In genomic region chr1:84698718-84699117, GRCh38 we compare ENCODE assay signal across 8 cellular contexts.
A peak's percentile ranks its signal among the peaks of the same experiment; 100 is the strongest.
DNase-seq lines count a peak whose midpoint lies in the region; ATAC-seq, FAIRE-seq and TF ChIP-seq lines count a peak whose summit lies in the region.

No MANE protein-coding gene starts in this region.

- H3K4me3 ChIP-seq in SK-N-MC (peak overlapping the region; percentile 68), skin epidermis (no peak overlapping the region)

- H3K27ac ChIP-seq in SK-N-MC (peak overlapping the region; percentile 99), skin epidermis (peak overlapping the region in 12 of 21 experiments; percentile 7 to 74 (median 42))

- H3K36me3 ChIP-seq in SK-N-MC (ENCODE audit: insufficient read depth, low read length) = no peaks in the 10 kb centered on the region

- H3K9ac ChIP-seq in SK-N-MC (ENCODE audit: insufficient read length) = peak overlapping the region; percentile 71

- no peak for TF ChIP-seq POLR2A in H54 (IDR thresholded peaks at IDR 0.05; ENCODE audit: low read depth, low read length)

- H3K9me3 ChIP-seq in SK-N-MC (ENCODE audit: low read depth, low read length) = no peaks in the 10 kb centered on the region

- peak; percentile 100 for FAIRE-seq in H54 (lab: Jason Lieb, UNC)

- peak; percentile 45 for DNase-seq in H54 (ENCODE audit: insufficient read length, low spot score)
- peak; percentile 55 for DNase-seq in SK-N-MC (ENCODE audit: low read depth, low spot score)
- peak; percentile 51 for DNase-seq in foreskin melanocyte
- DNase-seq in activated CD8-positive, alpha-beta memory T cell treated with anti-CD3 and anti-CD28 coated beads, Interleukin-2, amount 50 U/mL, for 4 hours = no peak
- no peak for DNase-seq in DMS114 treated with DMSO at 0.1 percent for 48 hours (lab: John Stamatoyannopoulos, UW; ENCODE audit: unreplicated experiment)

- no peak for ATAC-seq in GM21515 (IDR thresholded peaks at IDR 0.05; ENCODE audit: unreplicated experiment)
- no peak for ATAC-seq in GM21390 (IDR thresholded peaks at IDR 0.05; ENCODE audit: unreplicated experiment)

Comparison
In these comparisons a context has a peak if more than half of its experiments do, and no peak if none do; other contexts are left out.
1. DNase-seq: peak in H54 (single experiment), SK-N-MC (single experiment) and foreskin melanocyte (single experiment); none in activated CD8-positive, alpha-beta memory T cell treated with anti-CD3 and anti-CD28 coated beads, Interleukin-2, amount 50 U/mL, for 4 hours (single experiment) and DMS114 treated with DMSO at 0.1 percent for 48 hours (single experiment).